In genomic region chr17:40218740-40219072, GRCh38 we compare ENCODE assay signal across 8 cellular contexts. TPM values are rescaled to one million over a fixed set of nuclear protein-coding genes. Genes with fewer than 3 reads are reported as not detected.
A peak's percentile ranks its signal among the peaks of the same experiment; 100 is the strongest.
DNase-seq lines count a peak whose midpoint lies in the region; ATAC-seq and TF ChIP-seq lines count a peak whose summit lies in the region.

No MANE protein-coding gene starts in this region.

- H3K27ac Mint-ChIP-seq in activated naive CD8-positive, alpha-beta T cell = peak overlapping the region; percentile 99

- 15% methylated on average over 13 of the region's 13 CpGs for WGBS in HUES64

- H3K27me3 ChIP-seq in HUES64 (ENCODE audit: insufficient read depth, low read length) = no peaks in the 10 kb centered on the region

- peaks cover 27% of the 10 kb centered on the region for H3K4me1 Mint-ChIP-seq in activated naive CD8-positive, alpha-beta T cell (ENCODE audit: low read depth)

- H3K36me3 Mint-ChIP-seq in activated naive CD8-positive, alpha-beta T cell = no peaks in the 10 kb centered on the region

- intact Hi-C loops in head of caudate nucleus (cut with DNase I) = loop anchor here (1.0 kb wide), 1 partner anchor 69 kb away; the partner anchor contains the start of gene CDC6

- H3K27me3 Mint-ChIP-seq in activated naive CD8-positive, alpha-beta T cell = no peaks in the 10 kb centered on the region

- peak overlapping the region; percentile 96 for H3K4me3 Mint-ChIP-seq in activated naive CD8-positive, alpha-beta T cell

- no peaks in the 10 kb centered on the region for H3K4me1 ChIP-seq in HUES64 (ENCODE audit: insufficient read depth, low read length)

- DNase-seq in AG08395 (ENCODE audit: low spot score) (peak; percentile 55), SHP77 (lab: John Stamatoyannopoulos, UW) (peak; percentile 86 to 90), head of caudate nucleus (peak; percentile 68 to 97 (median 86)), omental fat pad (ENCODE audit: low spot score) (peak; percentile 42)

- ATAC-seq in GM19025 (IDR thresholded peaks at IDR 0.05; ENCODE audit: low read depth, unreplicated experiment) = peak; percentile 21
- ATAC-seq in omental fat pad (ENCODE audit: low FRiP score) = no peak

- H3K27ac ChIP-seq in HUES64 (ENCODE audit: low read depth, low read length) (peak overlapping the region; percentile 81), temporal lobe (ENCODE audit: low read depth, low read length) (peak overlapping the region; percentile 95)

- peak overlapping the region; percentile 74 for H3K4me3 ChIP-seq in HUES64 (ENCODE audit: low read length)

- TF ChIP-seq CTCF in omental fat pad (IDR thresholded peaks at IDR 0.05) = no peak

- H3K9ac ChIP-seq in HUES64 (ENCODE audit: low read depth, low read length) = peak overlapping the region; percentile 72

- H3K9me3 ChIP-seq in HUES64 (ENCODE audit: insufficient read depth, low read depth, low read length) = no peaks in the 10 kb centered on the region

- H3K9me3 Mint-ChIP-seq in activated naive CD8-positive, alpha-beta T cell (ENCODE audit: low read depth) = no peaks in the 10 kb centered on the region

- H3K36me3 ChIP-seq in HUES64 (ENCODE audit: insufficient read depth, low read length) = no peaks in the 10 kb centered on the region

RNA-seq across cellular contexts. Expression of gene WIPF2, which starts 0.4 kb away (rescaled TPM):
- polyA plus RNA-seq in HUES64 (2013, experiment 1 of 2) = 16.0 TPM
- polyA plus RNA-seq in HUES64 (2013, experiment 2 of 2) = 20.2 TPM
- total RNA-seq in omental fat pad (10 to 100 TPM; 10.1 to 12.9 (median 10.8) TPM), temporal lobe (6.6 TPM)

RNA-seq across cellular contexts. Expression of gene RAPGEFL1, which starts 41.4 kb away (rescaled TPM):
- 9.4 TPM for polyA plus RNA-seq in HUES64 (2013, experiment 1 of 2)
- polyA plus RNA-seq in HUES64 (2013, experiment 2 of 2) = 7.5 TPM
- 10 to 100 TPM in 1 of 4 donors, 1 to 10 TPM in 3; 3.0 to 16.1 (median 4.4) TPM for total RNA-seq in omental fat pad
- total RNA-seq in temporal lobe = 15.5 TPM
